Comparison of ENCODE assay signal across 7 cellular contexts in the genomic region with DNA sequence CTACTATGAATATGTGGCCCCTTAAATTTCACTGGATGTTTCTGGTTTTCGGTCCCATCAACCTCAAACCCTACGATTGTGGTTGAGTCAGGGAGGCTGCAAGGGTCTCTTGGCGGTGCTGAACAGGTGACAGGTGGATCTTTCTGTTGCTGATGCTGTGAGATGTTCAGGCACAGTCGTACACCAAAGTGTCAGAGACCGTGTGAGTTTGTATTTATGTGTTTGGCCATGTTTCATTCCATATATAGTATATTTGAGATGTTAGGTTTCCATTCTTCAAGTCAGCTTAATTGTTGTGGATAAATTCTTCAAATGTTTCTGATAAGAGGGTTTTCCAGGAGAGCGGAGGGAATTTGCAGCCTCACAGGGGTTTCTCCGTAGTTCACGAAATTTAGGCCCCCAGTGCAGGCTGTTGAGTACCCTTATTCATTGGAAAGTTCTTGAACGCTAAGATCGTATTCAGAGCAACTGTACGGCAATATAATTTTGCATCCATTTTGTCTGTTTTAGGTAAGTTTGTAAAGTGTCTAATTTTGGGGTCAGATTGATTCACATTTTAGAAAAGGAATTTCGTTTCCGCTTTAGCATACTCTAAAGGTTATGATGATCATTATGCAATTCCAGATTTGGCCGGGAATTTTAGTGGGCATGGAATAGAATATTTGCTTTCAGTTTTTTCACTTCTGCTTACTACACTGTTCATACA. TPM values are rescaled to one million over a fixed set of nuclear protein-coding genes. Genes with fewer than 3 reads are reported as not detected.
DNase-seq lines count a peak whose midpoint lies in the region; ATAC-seq, FAIRE-seq and TF ChIP-seq lines count a peak whose summit lies in the region.

No MANE protein-coding gene starts in this region.

- peaks cover 53% of the 10 kb centered on the region for H4K20me1 ChIP-seq in astrocyte (ENCODE audit: insufficient read depth, low read length)

- peak overlapping the region; percentile 88 for H3K4me3 ChIP-seq in astrocyte (ENCODE audit: insufficient read depth, low read depth, low read length)
- peak overlapping the region; percentile 79 to 96 for H3K4me3 ChIP-seq in stomach smooth muscle (ENCODE audit: low read length in 2 of 2)

- H3K4me2 ChIP-seq in astrocyte (ENCODE audit: low read length) = peak overlapping the region; percentile 88

- H3K27ac Mint-ChIP-seq in astrocyte (ENCODE audit: unreplicated experiment) = peak overlapping the region; percentile 90

- ATAC-seq in GM21360 (IDR thresholded peaks at IDR 0.05; ENCODE audit: unreplicated experiment) = peak; percentile 18

- H2AFZ ChIP-seq in astrocyte (ENCODE audit: low read depth, low read length) = no peak overlapping the region

- FAIRE-seq in astrocyte (lab: Jason Lieb, UNC) (no peak), urothelium cell line (lab: Jason Lieb, UNC) (no peak)

- H3K9me3 ChIP-seq in astrocyte (ENCODE audit: insufficient read depth, low read depth, low read length) (no peaks in the 10 kb centered on the region), stomach smooth muscle (ENCODE audit: control insufficient read depth in 2 of 2, low read length in 2 of 2) (no peaks in the 10 kb centered on the region)

- H3K4me1 Mint-ChIP-seq in astrocyte (ENCODE audit: low read depth, unreplicated experiment) = peaks cover 33% of the 10 kb centered on the region

- H3K4me3 Mint-ChIP-seq in astrocyte (ENCODE audit: unreplicated experiment) = peak overlapping the region; percentile 94

- H3K27ac ChIP-seq in astrocyte (ENCODE audit: low read depth, low read length) = peak overlapping the region; percentile 77
- peak overlapping the region; percentile 59 for H3K27ac ChIP-seq in layer of hippocampus (ENCODE audit: low read depth, low read length)
- H3K27ac ChIP-seq in stomach smooth muscle (ENCODE audit: low read length) = peak overlapping the region; percentile 69

- H3K27me3 Mint-ChIP-seq in astrocyte (ENCODE audit: low read depth, unreplicated experiment) = no peaks in the 10 kb centered on the region

- H3K79me2 ChIP-seq in astrocyte (ENCODE audit: insufficient read depth, low read length) = peaks cover 62% of the 10 kb centered on the region

- H3K36me3 Mint-ChIP-seq in astrocyte (ENCODE audit: low read depth, unreplicated experiment) = no peaks in the 10 kb centered on the region

- H3K9me3 Mint-ChIP-seq in astrocyte (ENCODE audit: unreplicated experiment) = no peaks in the 10 kb centered on the region

- H3K27me3 ChIP-seq in astrocyte (ENCODE audit: insufficient read depth, low read length) = no peaks in the 10 kb centered on the region
- H3K27me3 ChIP-seq in layer of hippocampus (ENCODE audit: control insufficient read depth, insufficient read depth, low read length) = no peaks in the 10 kb centered on the region
- no peaks in the 10 kb centered on the region for H3K27me3 ChIP-seq in stomach smooth muscle (ENCODE audit: control insufficient read depth in 1 of 2, insufficient read depth in 2 of 2, low read length in 2 of 2)

- DNase-seq in Daoy (ENCODE audit: low read depth) (peak; percentile 41), NAMALWA (ENCODE audit: low spot score) (peak; percentile 68), astrocyte (ENCODE audit: low read depth) (no peak), urothelium cell line (ENCODE audit: low spot score) (no peak)

- peaks cover 6% of the 10 kb centered on the region for H3K4me1 ChIP-seq in astrocyte (ENCODE audit: insufficient read depth, low read length)
- peaks cover 5% of the 10 kb centered on the region for H3K4me1 ChIP-seq in stomach smooth muscle (ENCODE audit: control insufficient read depth, insufficient read depth, low read length)

- H3K9ac ChIP-seq in astrocyte (ENCODE audit: low read length) (peak overlapping the region; percentile 81), stomach smooth muscle (ENCODE audit: low read length in 2 of 2) (peak overlapping the region; percentile 68 to 83)

- no peaks in the 10 kb centered on the region for H3K36me3 ChIP-seq in astrocyte (ENCODE audit: insufficient read depth, low read length)
- H3K36me3 ChIP-seq in stomach smooth muscle (ENCODE audit: control insufficient read depth in 2 of 2, insufficient read depth in 2 of 2, low read length in 2 of 2) = no peaks in the 10 kb centered on the region

- no peak for TF ChIP-seq CTCF in astrocyte (IDR thresholded peaks at IDR 0.05; ENCODE audit: insufficient read depth, low read depth, low read length)

RNA-seq across cellular contexts. Expression of gene TAB2, which starts 1.2 kb away (rescaled TPM):
- total RNA-seq in Daoy (2014; rRNA removed; shearing (Covaris generic)) = 29.2 and 31.5 TPM in 2 replicates
- total RNA-seq in astrocyte = 81.8 and 85.7 TPM in 2 replicates

Comparison
In these comparisons a context has a peak if more than half of its experiments do, and no peak if none do; other contexts are left out.
1. DNase-seq: peak in Daoy (single experiment) and NAMALWA (single experiment); none in astrocyte (single experiment) and urothelium cell line (single experiment).
2. Peak in every context shown above with its lines, with median percentiles within 50 percentile points of each other: H3K27ac ChIP-seq.